In genomic region chr14:74945852-74946658, GRCh38 we compare ENCODE assay signal across 8 cellular contexts. TPM values are rescaled to one million over a fixed set of nuclear protein-coding genes. Genes with fewer than 3 reads are reported as not detected.
DNase-seq lines count a peak whose midpoint lies in the region; ATAC-seq and TF ChIP-seq lines count a peak whose summit lies in the region.

No MANE protein-coding gene starts in this region.

- no peaks in the 10 kb centered on the region for H3K27me3 ChIP-seq in H7 (ENCODE audit: control insufficient read depth, insufficient read depth, low read length)

- TF ChIP-seq POLR2A in lower leg skin (IDR thresholded peaks at IDR 0.05) = no peak

- H3K27ac ChIP-seq in C4-2B = peak overlapping the region; percentile 11; the same call in 1 of the 2 replicates

- no peak for ATAC-seq in GM19395 (IDR thresholded peaks at IDR 0.05; ENCODE audit: unreplicated experiment)

- DNase-seq in H7 (peak; percentile 98), NCI-H460 (ENCODE audit: extremely low read depth, low read depth) (peak; percentile 82), choroid plexus epithelial cell (ENCODE audit: low read depth) (peak; percentile 76), lower leg skin (ENCODE audit: low spot score in 2 of 2) (peak; percentile 67 to 95)
- DNase-seq in activated CD4-positive, alpha-beta T cell treated with anti-CD3 and anti-CD28 coated beads for 48 hours = peak; percentile 86
- peak; percentile 51 to 58 (median 51) for DNase-seq in stimulated activated CD4-positive, alpha-beta T cell treated with anti-CD3 and anti-CD28 coated beads, TNF-alpha, amount 100 ng/mL, for 4 hours (ENCODE audit: low read depth in 3 of 3)

- 35 to 43% methylated on average over 17 of the region's 17 CpGs for WGBS in lower leg skin, 2 donors

- TF ChIP-seq CTCF in C4-2B (conservative IDR thresholded peaks at IDR 0.05) (peak; percentile 98), choroid plexus epithelial cell (conservative IDR thresholded peaks at IDR 0.05; ENCODE audit: low read depth, low read length) (peak; percentile 93), lower leg skin (IDR thresholded peaks at IDR 0.05) (peak in 1 of 3 donors; percentile 34)

- intact Hi-C loops in lower leg skin (cut with DNase I; ENCODE audit: low total_unique reads) = no loop called here

- H3K4me3 ChIP-seq in H7 (ENCODE audit: insufficient read depth, low read depth, low read length) = no peak overlapping the region
- H3K4me3 ChIP-seq in choroid plexus epithelial cell (ENCODE audit: low read depth, low read length) = no peak overlapping the region
- no peak overlapping the region for H3K4me3 ChIP-seq in lower leg skin (ENCODE audit: low read depth, poor library complexity, severe bottlenecking)

- H3K36me3 ChIP-seq in H7 (replicated peaks; ENCODE audit: control insufficient read depth, insufficient read depth, low read length) = no peaks in the 10 kb centered on the region

RNA-seq across cellular contexts. Expression of gene PGF, which starts 9.3 kb away (rescaled TPM):
- total RNA-seq in H7 (2014; rRNA removed; shearing (Covaris generic)) = 4.6 and 6.9 TPM in 2 replicates
- 0.37 and 0.92 TPM in 2 replicates for total RNA-seq in NCI-H460 (2014; rRNA removed; shearing (Covaris generic))
- 0.76 and 2.2 TPM in 2 replicates for polyA plus RNA-seq in NCI-H460 (2014; cell fraction: nucleus; rRNA removed)
- total RNA-seq in lower leg skin = 10 to 100 TPM in 3 of 4 donors, 1 to 10 TPM in 1; 9.8 to 22.3 (median 14.0) TPM

RNA-seq across cellular contexts. Expression of gene RPS6KL1, which starts 23.0 kb away (rescaled TPM):
- total RNA-seq in H7 (2014; rRNA removed; shearing (Covaris generic)) = 5.4 and 12.4 TPM in 2 replicates
- 5.6 and 6.1 TPM in 2 replicates for total RNA-seq in NCI-H460 (2014; rRNA removed; shearing (Covaris generic))
- 48.0 and 66.9 TPM in 2 replicates for polyA plus RNA-seq in NCI-H460 (2014; cell fraction: nucleus; rRNA removed)
- total RNA-seq in lower leg skin = 1 to 10 TPM in 2 of 4 donors, under 1 TPM in 2; 0.38 to 3.7 (median 2.1) TPM

RNA-seq across cellular contexts. Expression of gene EIF2B2, which starts 56.7 kb away (rescaled TPM):
- 50.5 and 51.8 TPM in 2 replicates for total RNA-seq in H7 (2014; rRNA removed; shearing (Covaris generic))
- 86.4 and 95.5 TPM in 2 replicates for total RNA-seq in NCI-H460 (2014; rRNA removed; shearing (Covaris generic))
- polyA plus RNA-seq in NCI-H460 (2014; cell fraction: nucleus; rRNA removed) = 46.2 and 56.3 TPM in 2 replicates
- total RNA-seq in lower leg skin = 10 to 100 TPM; 37.0 to 45.6 (median 37.9) TPM
